In the genomic region with DNA sequence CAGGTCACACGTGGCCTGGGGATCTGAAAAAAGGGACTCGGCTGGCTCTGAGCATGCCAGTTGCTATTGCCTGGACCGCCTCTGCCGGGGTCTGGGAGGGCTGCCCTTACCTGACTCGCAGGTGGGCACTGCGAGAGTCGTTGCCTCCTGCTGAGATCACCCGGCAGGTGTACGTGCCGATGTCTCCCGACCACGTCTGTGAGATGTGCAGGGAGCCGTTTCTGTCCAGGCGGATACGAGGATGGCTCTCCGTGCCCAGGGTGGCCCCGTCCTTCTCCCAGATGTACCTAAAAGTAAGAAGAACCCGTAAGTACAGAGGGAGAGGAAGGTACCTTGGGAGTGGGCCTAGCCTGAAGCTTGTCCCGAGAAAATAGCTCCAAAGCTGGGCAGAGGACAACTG, we compare ENCODE assay signal across 30 cellular contexts.
"Had no signal": no experiment of that assay in that cellular context is flagged by ENCODE, and none has a peak within 500 bp of the region (broad histone marks: within the 10 kb centered on the region; RNA-seq: fewer than 3 reads in every experiment).

No MANE protein-coding gene starts in this region.

- H3K4me3 Mint-ChIP-seq: activated CD8-positive, alpha-beta T cell treated with anti-CD3 and anti-CD28 coated beads, Interleukin-2, amount 10 ng/mL, durations not matched to agents 7 days and 5 days; activated naive CD4-positive, alpha-beta T cell treated with anti-CD3 and anti-CD28 coated beads, Interleukin-2, amount 50 U/mL, for 24 hours; activated T-cell treated with anti-CD3 and anti-CD28 coated beads, Interleukin-2, amount 50 U/mL, for 24 hours had no signal

- H3K27me3 ChIP-seq: adrenal gland, body of pancreas, breast epithelium, MG63, SJCRH30 had no signal

- H3K27me3 Mint-ChIP-seq: activated naive CD4-positive, alpha-beta T cell treated with anti-CD3 and anti-CD28 coated beads, Interleukin-2, amount 50 U/mL, for 24 hours; activated T-cell treated with anti-CD3 and anti-CD28 coated beads, Interleukin-2, amount 50 U/mL, for 24 hours had no signal

- ATAC-seq: activated CD8-positive, alpha-beta T cell treated with anti-CD3 and anti-CD28 coated beads, Interleukin-2, amount 10 ng/mL, durations not matched to agents 7 days and 5 days; body of pancreas had no signal

- H3K9me3 ChIP-seq: adrenal gland, body of pancreas, breast epithelium, MG63, SJCRH30 had no signal

- H3K27ac ChIP-seq: adrenal gland, body of pancreas, breast epithelium, PC-9, SJCRH30, SK-N-MC, WERI-Rb-1 had no signal

- DNase-seq: activated CD4-positive, alpha-beta T cell treated with anti-CD3 and anti-CD28 coated beads for 1 hour; activated CD4-positive, alpha-beta T cell treated with anti-CD3 and anti-CD28 coated beads for 48 hours; activated CD4-positive, CD25-positive, alpha-beta regulatory T cell; activated CD8-positive, alpha-beta T cell treated with anti-CD3 and anti-CD28 coated beads, Interleukin-2, amount 10 ng/mL, durations not matched to agents 7 days and 5 days; activated gamma-delta T cell; activated naive CD4-positive, alpha-beta T cell treated with Interleukin-2 at 50 U/mL for 16 hours; activated T-cell treated with anti-CD3 and anti-CD28 coated beads, Interleukin-2, amount 50 U/mL, for 24 hours; adrenal gland; body of pancreas; Kasumi-1; MG63; NCI-H1048; NCI-H1105 treated with DMSO at 0.1 percent for 48 hours; NCI-H1436; NCI-H1694; NCI-H1930; NCI-H2081 treated with DMSO at 0.1 percent for 48 hours; NCI-H510A; NCI-H526; NCI-H748 treated with DMSO at 0.1 percent for 48 hours; NK-92 treated with Interleukin-12 subunit alpha and Interleukin-12 subunit beta, amount 100 ng/mL, for 24 hours; PC-9; SHP77; SJCRH30; T1000; WERI-Rb-1 had no signal

- H3K4me1 ChIP-seq: adrenal gland, body of pancreas, breast epithelium, SJCRH30 had no signal

- H3K36me3 ChIP-seq: adrenal gland, breast epithelium, MG63 had no signal

- H3K4me2 ChIP-seq: PC-9 had no signal

- H3K4me1 Mint-ChIP-seq: activated naive CD4-positive, alpha-beta T cell treated with anti-CD3 and anti-CD28 coated beads, Interleukin-2, amount 50 U/mL, for 24 hours had no signal

- H2AFZ ChIP-seq: PC-9 had no signal

- H3K9me3 Mint-ChIP-seq: activated naive CD4-positive, alpha-beta T cell treated with anti-CD3 and anti-CD28 coated beads, Interleukin-2, amount 50 U/mL, for 24 hours; activated T-cell treated with anti-CD3 and anti-CD28 coated beads, Interleukin-2, amount 50 U/mL, for 24 hours; activated T-helper 2 cell treated with anti-CD3 and anti-CD28 coated beads, Interferon-gamma antibody, Interleukin-2, Interleukin-4, amounts not matched to agents 10 μg/mL and 5 μg/mL and 100 μg/mL, durations not matched to agents 14 hours and 24 hours and 36 hours had no signal

- H3K4me3 ChIP-seq: adrenal gland, body of pancreas, breast epithelium, MG63, PC-9, SJCRH30, SK-N-MC had no signal

- H3K27ac Mint-ChIP-seq: activated CD8-positive, alpha-beta T cell treated with anti-CD3 and anti-CD28 coated beads, Interleukin-2, amount 10 ng/mL, durations not matched to agents 7 days and 5 days; activated naive CD4-positive, alpha-beta T cell treated with anti-CD3 and anti-CD28 coated beads, Interleukin-2, amount 50 U/mL, for 24 hours; activated T-cell treated with anti-CD3 and anti-CD28 coated beads, Interleukin-2, amount 50 U/mL, for 24 hours; activated T-helper 2 cell treated with anti-CD3 and anti-CD28 coated beads, Interferon-gamma antibody, Interleukin-2, Interleukin-4, amounts not matched to agents 10 μg/mL and 5 μg/mL and 100 μg/mL, durations not matched to agents 14 hours and 24 hours and 36 hours had no signal

- H3K36me3 Mint-ChIP-seq: activated naive CD4-positive, alpha-beta T cell treated with anti-CD3 and anti-CD28 coated beads, Interleukin-2, amount 50 U/mL, for 24 hours had no signal
